1 cellular context compared by ENCODE assay signal in genomic region chr20:38165089-38165965, GRCh38.
TF ChIP-seq lines count a peak whose summit lies in the region.

TSS of gene TGM2 (minus strand) at chr20:38165270. CDS start at chr20:38165198, 72 bp downstream.

TF ChIP-seq in HepG2, 621 proteins besides CTCF, POLR2A, EP300 and RAD21 (continued from another document and continues in another):
- TF ChIP-seq ZNF329 (CRISPR knock-in tag; IDR thresholded peaks at IDR 0.05; ENCODE audit: low read depth) (peak; percentile 54; the same call in 1 of the 2 replicates), BRCA1 (CRISPR knock-in tag; IDR thresholded peaks at IDR 0.05) (no peak), HOXA3 (CRISPR knock-in tag; IDR thresholded peaks at IDR 0.05) (peak; percentile 71; the same call in 1 of the 2 replicates), ZNF816 (CRISPR knock-in tag; IDR thresholded peaks at IDR 0.05; ENCODE audit: borderline replicate concordance) (no peak), HNF4G (IDR thresholded peaks at IDR 0.05; ENCODE audit: borderline replicate concordance, low read depth, low read length) (no peak), HNF4G (CRISPR knock-in tag; IDR thresholded peaks at IDR 0.05; ENCODE audit: borderline replicate concordance, low read depth) (peak; percentile 53; the same call in 1 of the 2 replicates), ZNF547 (CRISPR knock-in tag; IDR thresholded peaks at IDR 0.05) (peak; percentile 88), BCL3 (CRISPR knock-in tag; IDR thresholded peaks at IDR 0.05) (peak; percentile 89; the same call in 1 of the 2 replicates), MIER2 (CRISPR knock-in tag; IDR thresholded peaks at IDR 0.05) (no peak), MLXIP (CRISPR knock-in tag; IDR thresholded peaks at IDR 0.05; ENCODE audit: borderline replicate concordance) (no peak; the same call in 1 of the 2 replicates), DMAP1 (CRISPR knock-in tag; IDR thresholded peaks at IDR 0.05) (no peak; the same call in 1 of the 2 replicates), ZNF350 (CRISPR knock-in tag; IDR thresholded peaks at IDR 0.05; ENCODE audit: borderline replicate concordance, low read depth) (peak; percentile 91), KDM3A (CRISPR knock-in tag; IDR thresholded peaks at IDR 0.05; ENCODE audit: low read depth) (peak; percentile 81; the same call in 1 of the 2 replicates), ZNF577 (CRISPR knock-in tag; IDR thresholded peaks at IDR 0.05; ENCODE audit: borderline replicate concordance, low read depth) (no peak), HOXA9 (CRISPR knock-in tag; IDR thresholded peaks at IDR 0.05; ENCODE audit: borderline replicate concordance) (peak; percentile 48; the same call in 1 of the 2 replicates), MTA3 (CRISPR knock-in tag; IDR thresholded peaks at IDR 0.05) (no peak), ZNF782 (CRISPR knock-in tag; IDR thresholded peaks at IDR 0.05; ENCODE audit: borderline replicate concordance) (no peak; the same call in none of the 2 replicates), CSRNP1 (CRISPR knock-in tag; IDR thresholded peaks at IDR 0.05) (peak; percentile 84), TERF1 (CRISPR knock-in tag; IDR thresholded peaks at IDR 0.05) (no peak; the same call in 1 of the 2 replicates), ZNF367 (CRISPR knock-in tag; IDR thresholded peaks at IDR 0.05; ENCODE audit: borderline replicate concordance) (no peak; the same call in 1 of the 2 replicates), DZIP1 (CRISPR knock-in tag; IDR thresholded peaks at IDR 0.05) (no peak), ELF1 (CRISPR knock-in tag; IDR thresholded peaks at IDR 0.05) (peak; percentile 41), ZFP36 (IDR thresholded peaks at IDR 0.05; ENCODE audit: borderline replicate concordance, low read depth, low read length, partially characterized antibody) (no peak), NFAT5 (CRISPR knock-in tag; IDR thresholded peaks at IDR 0.05) (peak; percentile 34; the same call in 1 of the 2 replicates), ZNF121 (CRISPR knock-in tag; IDR thresholded peaks at IDR 0.05) (peak; percentile 45; the same call in 1 of the 2 replicates), DNMT1 (CRISPR knock-in tag; IDR thresholded peaks at IDR 0.05) (no peak; the same call in none of the 2 replicates), GLI4 (CRISPR knock-in tag; IDR thresholded peaks at IDR 0.05; ENCODE audit: borderline replicate concordance) (peak; percentile 96), JARID2 (CRISPR knock-in tag; IDR thresholded peaks at IDR 0.05; ENCODE audit: insufficient replicate concordance) (peak; percentile 42), ZNF703 (CRISPR knock-in tag; IDR thresholded peaks at IDR 0.05; ENCODE audit: borderline replicate concordance) (no peak), ZNF747 (CRISPR knock-in tag; IDR thresholded peaks at IDR 0.05; ENCODE audit: borderline replicate concordance) (no peak), JUNB (CRISPR knock-in tag; IDR thresholded peaks at IDR 0.05; ENCODE audit: borderline replicate concordance) (peak; percentile 13; the same call in 1 of the 2 replicates), ZNF616 (CRISPR knock-in tag; IDR thresholded peaks at IDR 0.05; ENCODE audit: low read depth) (peak; percentile 57), ZBTB39 (CRISPR knock-in tag; IDR thresholded peaks at IDR 0.05) (no peak; the same call in 1 of the 2 replicates), PAF1 (CRISPR knock-in tag; IDR thresholded peaks at IDR 0.05) (no peak), RFXAP (CRISPR knock-in tag; IDR thresholded peaks at IDR 0.05; ENCODE audit: borderline replicate concordance) (no peak), ZSCAN20 (CRISPR knock-in tag; IDR thresholded peaks at IDR 0.05; ENCODE audit: borderline replicate concordance) (0 out of 2 replicates have a peak, but pooled peaks have one; percentile 65), PRMT3 (CRISPR knock-in tag; IDR thresholded peaks at IDR 0.05; ENCODE audit: borderline replicate concordance, low read depth) (no peak), ZNF143 (CRISPR knock-in tag; IDR thresholded peaks at IDR 0.05) (no peak)
